In genomic region chr2:216056739-216057138, GRCh38 we compare ENCODE assay signal across 7 cellular contexts.
DNase-seq lines count a peak whose midpoint lies in the region; ATAC-seq and TF ChIP-seq lines count a peak whose summit lies in the region.

No MANE protein-coding gene starts in this region.

- H4K20me1 ChIP-seq in OCI-LY3 (ENCODE audit: insufficient read depth, low read length) = no peaks in the 10 kb centered on the region

- intact Hi-C loops in head of caudate nucleus (cut with DNase I) = no loop called here

- ATAC-seq in GM18870 (IDR thresholded peaks at IDR 0.05; ENCODE audit: unreplicated experiment) (peak; percentile 38), HG02623 (IDR thresholded peaks at IDR 0.05; ENCODE audit: unreplicated experiment) (peak; percentile 25)

- no peak overlapping the region for H2AFZ ChIP-seq in OCI-LY3 (ENCODE audit: low read depth, low read length)

- H3K36me3 ChIP-seq in OCI-LY3 (replicated peaks; ENCODE audit: low read depth, low read length) (peaks cover 9% of the 10 kb centered on the region), neutrophil (peaks cover 20% of the 10 kb centered on the region)

- peak overlapping the region; percentile 69 for H3K9ac ChIP-seq in OCI-LY3 (ENCODE audit: low read length)

- H3K27ac ChIP-seq in OCI-LY3 (ENCODE audit: low read length) (peak overlapping the region; percentile 98), neutrophil (peak overlapping the region; percentile 83)

- peak overlapping the region; percentile 92 for H3K4me2 ChIP-seq in OCI-LY3 (ENCODE audit: low read length)

- H3K79me2 ChIP-seq in OCI-LY3 (ENCODE audit: low read length) = no peaks in the 10 kb centered on the region

- no peak for DNase-seq in NCI-H748 (lab: John Stamatoyannopoulos, UW; ENCODE audit: unreplicated experiment)
- no peak for DNase-seq in head of caudate nucleus
- DNase-seq in stimulated activated naive CD4-positive, alpha-beta T cell (lab: John Stamatoyannopoulos, UW) = no peak

- TF ChIP-seq CTCF in OCI-LY3 (IDR thresholded peaks at IDR 0.05; ENCODE audit: low read depth, low read length) (no peak), neutrophil (IDR thresholded peaks at IDR 0.05) (no peak)

- H3K9me3 ChIP-seq in OCI-LY3 (ENCODE audit: insufficient read depth, low read length) (no peaks in the 10 kb centered on the region), neutrophil (no peaks in the 10 kb centered on the region)

- peak overlapping the region; percentile 69 for H3K4me3 ChIP-seq in OCI-LY3 (ENCODE audit: low read length)
- no peak overlapping the region for H3K4me3 ChIP-seq in neutrophil (ENCODE audit: low read depth in 1 of 2, low read length in 1 of 2)

- H3K4me1 ChIP-seq in OCI-LY3 (ENCODE audit: low read length) (peaks cover 39% of the 10 kb centered on the region), neutrophil (ENCODE audit: control insufficient read depth in 1 of 2, insufficient read depth in 1 of 2, low read depth in 1 of 2, low read length in 1 of 2) (peaks cover 18% of the 10 kb centered on the region in 2 experiments)

- H3K27me3 ChIP-seq in OCI-LY3 (ENCODE audit: low read depth, low read length) (no peaks in the 10 kb centered on the region), neutrophil (no peaks in the 10 kb centered on the region)
